In the genomic region with DNA sequence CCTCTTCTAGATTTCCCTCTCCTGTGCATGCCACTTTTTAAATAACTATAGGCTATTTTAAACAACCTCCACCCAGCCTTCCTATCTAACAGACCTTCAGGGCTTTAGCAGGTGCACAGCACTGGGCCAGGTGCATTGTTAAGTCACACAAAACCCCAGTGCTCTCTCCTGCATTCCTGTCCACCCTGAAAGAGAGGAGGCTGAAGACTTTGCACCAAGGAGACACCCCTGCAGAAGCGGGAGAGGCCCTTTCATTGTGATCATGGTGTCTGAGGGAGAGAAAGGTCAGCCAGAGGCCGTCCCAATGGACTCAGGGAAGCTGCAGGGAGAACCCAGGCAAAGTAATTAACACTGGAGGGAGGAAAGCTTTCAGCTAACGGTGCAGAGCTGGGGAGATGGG, we compare ENCODE assay signal across 12 cellular contexts. TPM values are rescaled to one million over a fixed set of nuclear protein-coding genes. Genes with fewer than 3 reads are reported as not detected.
DNase-seq lines count a peak whose midpoint lies in the region; ATAC-seq and TF ChIP-seq lines count a peak whose summit lies in the region.
"Had no signal": no experiment of that assay in that cellular context is flagged by ENCODE, and none has a peak within 500 bp of the region (broad histone marks: within the 10 kb centered on the region; RNA-seq: fewer than 3 reads in every experiment).

No MANE protein-coding gene starts in this region.

- no peaks in the 10 kb centered on the region for H4K20me1 ChIP-seq in KMS-11 (ENCODE audit: insufficient read depth)

- peaks cover 91% of the 10 kb centered on the region for H3K4me1 Mint-ChIP-seq in CD4-positive, alpha-beta T cell (ENCODE audit: low read depth)
- H3K4me1 Mint-ChIP-seq in nephron progenitor cell: peaks cover 94% of the 10 kb centered on the region

- H3K4me1 ChIP-seq in KMS-11 (ENCODE audit: low read depth, poor library complexity, severe bottlenecking): peaks cover 60% of the 10 kb centered on the region

- peak overlapping the region; percentile 71; the same call in 1 of the 2 replicates for H3K9ac ChIP-seq in KMS-11

- H3K4me3 ChIP-seq in KMS-11 (IDR thresholded peaks at IDR 0.05; ENCODE audit: insufficient read depth, low read depth, low read length): no peak overlapping the region

- H3K27ac ChIP-seq in CD4-positive, alpha-beta T cell (ENCODE audit: low read depth, low read length): no peak overlapping the region
- peak overlapping the region; percentile 82 for H3K27ac ChIP-seq in KMS-11

- no peak for ATAC-seq in CD4-positive, alpha-beta T cell (ENCODE audit: poor library complexity)
- no peak for ATAC-seq in omental fat pad (ENCODE audit: low FRiP score)
- ATAC-seq in HG02623 (IDR thresholded peaks at IDR 0.05; ENCODE audit: unreplicated experiment): no peak

- POLR2A ChIA-PET in CD4-positive, alpha-beta T cell (lab: Charles Lee): interaction anchor here (0.6 to 2.1 kb wide), 2 partner anchors 13 to 482 kb away, joined by 3 to 9 read pairs; no protein-coding TSS in a partner anchor

- intact Hi-C loops in CD4-positive, alpha-beta T cell (cut with DNase I, micrococcal nuclease): loop anchor here (2.0 to 10.0 kb wide), 3 partner anchors 13 to 191 kb away; no protein-coding TSS in a partner anchor

- H3K27me3 Mint-ChIP-seq in CD4-positive, alpha-beta T cell: no peaks in the 10 kb centered on the region
- H3K27me3 Mint-ChIP-seq in nephron progenitor cell (ENCODE audit: low read depth, poor library complexity): no peaks in the 10 kb centered on the region

- no peaks in the 10 kb centered on the region for H3K36me3 ChIP-seq in KMS-11 (ENCODE audit: insufficient read depth)

- H3K27me3 ChIP-seq in CD4-positive, alpha-beta T cell (ENCODE audit: control insufficient read depth, insufficient read depth, low read length): no peaks in the 10 kb centered on the region
- no peaks in the 10 kb centered on the region for H3K27me3 ChIP-seq in KMS-11 (ENCODE audit: insufficient read depth, low read depth)

- H3K9me3 Mint-ChIP-seq in CD4-positive, alpha-beta T cell: no peaks in the 10 kb centered on the region
- H3K9me3 Mint-ChIP-seq in nephron progenitor cell: no peaks in the 10 kb centered on the region

- no peak overlapping the region for H2AFZ ChIP-seq in KMS-11 (ENCODE audit: low read depth)

- CTCF ChIA-PET in CD4-positive, alpha-beta T cell (lab: Charles Lee): interaction anchor here (1.6 to 2.4 kb wide), 3 partner anchors 12 to 23 kb away, joined by 3 to 7 read pairs (median 6); no protein-coding TSS in a partner anchor

- H3K4me2 ChIP-seq in KMS-11: peak overlapping the region; percentile 99

- no peaks in the 10 kb centered on the region for H3K9me3 ChIP-seq in CD4-positive, alpha-beta T cell (ENCODE audit: control insufficient read depth, low read length)

- peaks cover 11% of the 10 kb centered on the region for H3K36me3 Mint-ChIP-seq in CD4-positive, alpha-beta T cell (ENCODE audit: low read depth)
- H3K36me3 Mint-ChIP-seq in nephron progenitor cell (ENCODE audit: low read depth): no peaks in the 10 kb centered on the region

- H3K79me2 ChIP-seq in KMS-11 (ENCODE audit: insufficient read depth, low read depth): peaks cover 98% of the 10 kb centered on the region

- DNase-seq in CD4-positive, alpha-beta T cell: no peak
- DNase-seq in ecto neural progenitor cell (ENCODE audit: low spot score) (peak; percentile 71), nephron progenitor cell (no peak), omental fat pad (ENCODE audit: low spot score) (no peak), NCI-H82 (lab: John Stamatoyannopoulos, UW) (no peak), dedifferentiated amniotic fluid mesenchymal stem cell (ENCODE audit: extremely low spot score) (no peak)
- DNase-seq: activated effector memory CD4-positive, alpha-beta T cell treated with Interleukin-2 at 50 U/mL for 16 hours; NCI-H774; stimulated activated CD4-positive, alpha-beta T cell treated with anti-CD3 and anti-CD28 coated beads, Interleukin-12 subunit alpha, Interleukin-12 subunit beta, amount 100 ng/mL, for 4 hours; T-helper 9 cell had no signal

- H3K4me3 Mint-ChIP-seq in CD4-positive, alpha-beta T cell: peak overlapping the region; percentile 45
- peak overlapping the region; percentile 70 for H3K4me3 Mint-ChIP-seq in nephron progenitor cell

- no peak overlapping the region for H3K27ac Mint-ChIP-seq in CD4-positive, alpha-beta T cell
- H3K27ac Mint-ChIP-seq in nephron progenitor cell: peak overlapping the region; percentile 79

- no peak for TF ChIP-seq CTCF in CD4-positive, alpha-beta T cell (IDR thresholded peaks at IDR 0.05)
- TF ChIP-seq CTCF in KMS-11 (conservative IDR thresholded peaks at IDR 0.05; ENCODE audit: low read depth, low read length) (no peak), nephron progenitor cell (IDR thresholded peaks at IDR 0.05) (no peak), omental fat pad (IDR thresholded peaks at IDR 0.05) (no peak)

RNA-seq across cellular contexts. Expression of a gene that starts 5.2 kb away (rescaled TPM):
- 10 to 100 TPM; 30.1 to 33.1 TPM for total RNA-seq in CD4-positive, alpha-beta T cell
- total RNA-seq in omental fat pad: 10 to 100 TPM; 44.2 to 96.2 (median 57.6) TPM
